Comparison of ENCODE assay signal across 10 cellular contexts in the genomic region with DNA sequence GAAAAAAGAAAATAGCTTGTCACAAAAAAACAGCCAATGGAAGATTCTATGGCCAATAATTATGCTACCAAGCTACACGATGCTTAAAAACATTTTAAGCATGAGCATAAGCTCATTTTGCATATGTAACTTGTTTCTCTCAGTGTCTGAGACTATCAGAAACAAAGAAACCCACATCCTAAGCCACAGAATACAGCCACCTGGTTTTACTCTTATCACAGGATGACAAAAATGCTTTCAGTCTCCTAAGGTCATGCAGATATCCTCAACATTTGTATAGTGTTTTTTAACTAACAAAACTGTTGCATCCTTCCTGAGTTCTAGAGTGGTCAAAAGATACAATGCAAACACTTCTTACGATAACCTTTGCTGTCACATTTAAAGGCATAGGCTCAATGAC.
A peak's percentile ranks its signal among the peaks of the same experiment; 100 is the strongest.
DNase-seq lines count a peak whose midpoint lies in the region; ATAC-seq and TF ChIP-seq lines count a peak whose summit lies in the region.
"Had no signal": no experiment of that assay in that cellular context is flagged by ENCODE, and none has a peak within 500 bp of the region (broad histone marks: within the 10 kb centered on the region; RNA-seq: fewer than 3 reads in every experiment).

No MANE protein-coding gene starts in this region.

- intact Hi-C loops in ascending aorta (cut with DNase I), result no loop called here
- intact Hi-C loops in head of caudate nucleus (cut with DNase I), result no loop called here

- H3K36me3 ChIP-seq in ascending aorta, result no peaks in the 10 kb centered on the region

- H3K27me3 ChIP-seq in ascending aorta, result no peaks in the 10 kb centered on the region

- no peaks in the 10 kb centered on the region for H3K4me1 ChIP-seq in ascending aorta

- no peak overlapping the region for H3K4me3 ChIP-seq in ascending aorta
- H3K4me3 ChIP-seq: coronary artery had no signal

- peak; percentile 97 for ATAC-seq in GM18858 (IDR thresholded peaks at IDR 0.05; ENCODE audit: unreplicated experiment)
- ATAC-seq in GM21423 (IDR thresholded peaks at IDR 0.05; ENCODE audit: unreplicated experiment), result peak; percentile 99
- peak; percentile 99 for ATAC-seq in HG03280 (IDR thresholded peaks at IDR 0.05; ENCODE audit: unreplicated experiment)
- peak; percentile 97 for ATAC-seq in activated naive CD8-positive, alpha-beta T cell treated with anti-CD3 and anti-CD28 coated beads, Interleukin-2, amount 50 U/mL, for 24 hours
- no peak for ATAC-seq in omental fat pad (ENCODE audit: low FRiP score)

- peaks cover 5% of the 10 kb centered on the region for H3K9me3 Mint-ChIP-seq in activated naive CD8-positive, alpha-beta T cell treated with anti-CD3 and anti-CD28 coated beads, Interleukin-2, amount 50 U/mL, for 24 hours

- H3K27me3 Mint-ChIP-seq in activated naive CD8-positive, alpha-beta T cell treated with anti-CD3 and anti-CD28 coated beads, Interleukin-2, amount 50 U/mL, for 24 hours, result no peaks in the 10 kb centered on the region

- DNase-seq in activated naive CD8-positive, alpha-beta T cell treated with anti-CD3 and anti-CD28 coated beads, Interleukin-2, amount 50 U/mL, for 24 hours, result no peak
- DNase-seq in omental fat pad (ENCODE audit: low spot score), result no peak
- no peak for DNase-seq in ascending aorta (ENCODE audit: low spot score in 2 of 2)
- no peak for DNase-seq in head of caudate nucleus
- DNase-seq in LoVo (ENCODE audit: low spot score), result no peak
- DNase-seq: NCI-H187 treated with DMSO at 0.1 percent for 48 hours had no signal

- no peak overlapping the region for H3K4me3 Mint-ChIP-seq in activated naive CD8-positive, alpha-beta T cell treated with anti-CD3 and anti-CD28 coated beads, Interleukin-2, amount 50 U/mL, for 24 hours

- H3K36me3 Mint-ChIP-seq in activated naive CD8-positive, alpha-beta T cell treated with anti-CD3 and anti-CD28 coated beads, Interleukin-2, amount 50 U/mL, for 24 hours (ENCODE audit: low read depth), result peaks cover 19% of the 10 kb centered on the region

- H3K27ac ChIP-seq in ascending aorta, result no peak overlapping the region
- H3K27ac ChIP-seq: coronary artery had no signal

- peaks cover 40% of the 10 kb centered on the region for H3K4me1 Mint-ChIP-seq in activated naive CD8-positive, alpha-beta T cell treated with anti-CD3 and anti-CD28 coated beads, Interleukin-2, amount 50 U/mL, for 24 hours

- H3K27ac Mint-ChIP-seq in activated naive CD8-positive, alpha-beta T cell treated with anti-CD3 and anti-CD28 coated beads, Interleukin-2, amount 50 U/mL, for 24 hours, result peak overlapping the region; percentile 23

- no peaks in the 10 kb centered on the region for H3K9me3 ChIP-seq in ascending aorta

- TF ChIP-seq CTCF in omental fat pad (IDR thresholded peaks at IDR 0.05) (no peak), ascending aorta (IDR thresholded peaks at IDR 0.05) (no peak)
